Comparison of ENCODE assay signal across 1 cellular context in the genomic region with DNA sequence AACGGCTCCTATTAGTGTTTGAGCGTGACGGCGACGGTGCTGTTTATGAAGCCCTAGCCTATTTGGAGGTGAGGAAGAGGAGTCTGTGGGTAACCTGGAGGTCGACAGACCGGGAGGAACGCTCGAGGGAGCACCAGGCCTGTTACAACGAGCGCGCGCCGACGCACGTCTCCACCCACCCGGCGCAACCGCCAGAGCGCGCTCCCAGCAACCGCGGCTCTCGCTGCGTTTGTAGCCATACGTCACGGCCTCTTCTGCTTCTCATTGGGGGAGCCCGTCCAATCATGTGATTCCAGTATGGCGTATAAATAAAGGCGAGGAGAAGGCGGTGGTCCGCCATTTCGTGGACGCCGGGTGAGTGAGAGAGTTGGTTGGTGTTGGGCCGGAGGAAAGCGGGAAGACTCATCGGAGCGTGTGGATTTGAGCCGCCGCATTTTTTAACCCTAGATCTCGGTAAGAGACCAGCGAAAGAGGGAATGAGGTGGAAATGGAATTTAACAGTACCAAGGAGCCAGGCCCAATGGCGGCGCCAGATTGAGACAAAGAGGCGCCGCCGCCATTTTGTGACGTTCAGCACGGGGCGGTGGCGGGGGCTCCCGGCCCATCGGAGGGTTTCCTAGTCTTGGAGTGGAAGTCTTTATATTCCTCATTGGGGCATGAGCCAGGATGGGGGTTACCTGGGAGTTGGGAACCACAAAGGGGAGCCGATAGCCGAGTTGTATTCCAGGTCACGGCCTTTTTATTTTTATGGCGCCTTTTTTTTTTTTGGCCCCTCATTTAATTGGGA.
TF ChIP-seq lines count a peak whose summit lies in the region.

A gene (plus strand): TSS at position 334 of the 787 bp plus-strand sequence. CDS start 2,401 bp downstream, outside the sequence.

TF ChIP-seq in HepG2, 621 proteins besides CTCF, POLR2A, EP300 and RAD21 (continued from another document and continues in another):
- TF ChIP-seq, protein P1, sequence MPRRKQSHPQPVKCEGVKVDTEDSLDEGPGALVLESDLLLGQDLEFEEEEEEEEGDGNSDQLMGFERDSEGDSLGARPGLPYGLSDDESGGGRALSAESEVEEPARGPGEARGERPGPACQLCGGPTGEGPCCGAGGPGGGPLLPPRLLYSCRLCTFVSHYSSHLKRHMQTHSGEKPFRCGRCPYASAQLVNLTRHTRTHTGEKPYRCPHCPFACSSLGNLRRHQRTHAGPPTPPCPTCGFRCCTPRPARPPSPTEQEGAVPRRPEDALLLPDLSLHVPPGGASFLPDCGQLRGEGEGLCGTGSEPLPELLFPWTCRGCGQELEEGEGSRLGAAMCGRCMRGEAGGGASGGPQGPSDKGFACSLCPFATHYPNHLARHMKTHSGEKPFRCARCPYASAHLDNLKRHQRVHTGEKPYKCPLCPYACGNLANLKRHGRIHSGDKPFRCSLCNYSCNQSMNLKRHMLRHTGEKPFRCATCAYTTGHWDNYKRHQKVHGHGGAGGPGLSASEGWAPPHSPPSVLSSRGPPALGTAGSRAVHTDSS (CRISPR knock-in tag; conservative IDR thresholded peaks at IDR 0.05) = 0 out of 2 replicates have a peak, but pooled peaks have one; percentile 29
- TF ChIP-seq, protein P2, sequence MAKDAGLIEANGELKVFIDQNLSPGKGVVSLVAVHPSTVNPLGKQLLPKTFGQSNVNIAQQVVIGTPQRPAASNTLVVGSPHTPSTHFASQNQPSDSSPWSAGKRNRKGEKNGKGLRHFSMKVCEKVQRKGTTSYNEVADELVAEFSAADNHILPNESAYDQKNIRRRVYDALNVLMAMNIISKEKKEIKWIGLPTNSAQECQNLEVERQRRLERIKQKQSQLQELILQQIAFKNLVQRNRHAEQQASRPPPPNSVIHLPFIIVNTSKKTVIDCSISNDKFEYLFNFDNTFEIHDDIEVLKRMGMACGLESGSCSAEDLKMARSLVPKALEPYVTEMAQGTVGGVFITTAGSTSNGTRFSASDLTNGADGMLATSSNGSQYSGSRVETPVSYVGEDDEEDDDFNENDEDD (CRISPR knock-in tag; IDR thresholded peaks at IDR 0.05; ENCODE audit: borderline replicate concordance) = peak; percentile 82; the same call in 1 of the 2 replicates
- TF ChIP-seq RFXANK (CRISPR knock-in tag; IDR thresholded peaks at IDR 0.05) (peak; percentile 98), RFXAP (CRISPR knock-in tag; IDR thresholded peaks at IDR 0.05; ENCODE audit: borderline replicate concordance) (peak; percentile 99), MTF2 (CRISPR knock-in tag; IDR thresholded peaks at IDR 0.05; ENCODE audit: borderline replicate concordance) (no peak), MAF1 (CRISPR knock-in tag; IDR thresholded peaks at IDR 0.05; ENCODE audit: borderline replicate concordance) (no peak; the same call in 1 of the 2 replicates), FOSL1 (CRISPR knock-in tag; IDR thresholded peaks at IDR 0.05; ENCODE audit: borderline replicate concordance) (no peak), KLF6 (CRISPR knock-in tag; IDR thresholded peaks at IDR 0.05) (peak; percentile 96; the same call in 1 of the 2 replicates), ZNF12 (CRISPR knock-in tag; IDR thresholded peaks at IDR 0.05) (peak; percentile 28; the same call in 1 of the 2 replicates), ZNF746 (CRISPR knock-in tag; IDR thresholded peaks at IDR 0.05) (no peak), SMAD9 (CRISPR knock-in tag; IDR thresholded peaks at IDR 0.05) (peak; percentile 32; the same call in 1 of the 2 replicates), TCF12 (IDR thresholded peaks at IDR 0.05) (no peak), TCF12 (CRISPR knock-in tag; IDR thresholded peaks at IDR 0.05) (no peak), SALL1 (CRISPR knock-in tag; IDR thresholded peaks at IDR 0.05) (peak; percentile 91), KMT2A (CRISPR knock-in tag; IDR thresholded peaks at IDR 0.05) (peak; percentile 42; the same call in 1 of the 2 replicates), CCDC6 (CRISPR knock-in tag; IDR thresholded peaks at IDR 0.05) (peak; percentile 95), ZNF569 (CRISPR knock-in tag; IDR thresholded peaks at IDR 0.05; ENCODE audit: borderline replicate concordance) (0 out of 2 replicates have a peak, but pooled peaks have one; percentile 76), IRF2 (CRISPR knock-in tag; IDR thresholded peaks at IDR 0.05) (peak; percentile 75), ZNF121 (CRISPR knock-in tag; IDR thresholded peaks at IDR 0.05) (no peak; the same call in 1 of the 2 replicates), HOXA3 (CRISPR knock-in tag; IDR thresholded peaks at IDR 0.05) (peak; percentile 99), THYN1 (CRISPR knock-in tag; IDR thresholded peaks at IDR 0.05; ENCODE audit: borderline replicate concordance, low read depth) (peak; percentile 78), ZKSCAN8 (CRISPR knock-in tag; IDR thresholded peaks at IDR 0.05; ENCODE audit: borderline replicate concordance) (peak; percentile 94), GLI4 (CRISPR knock-in tag; IDR thresholded peaks at IDR 0.05; ENCODE audit: borderline replicate concordance) (no peak), ZNF816 (CRISPR knock-in tag; IDR thresholded peaks at IDR 0.05; ENCODE audit: borderline replicate concordance) (peak; percentile 45; the same call in 1 of the 2 replicates), SAP130 (CRISPR knock-in tag; IDR thresholded peaks at IDR 0.05; ENCODE audit: low read depth) (peak; percentile 92), ZFAT (CRISPR knock-in tag; conservative IDR thresholded peaks at IDR 0.05) (no peak), ZNF776 (CRISPR knock-in tag; IDR thresholded peaks at IDR 0.05) (peak; percentile 55; the same call in 1 of the 2 replicates), ZBTB7B (CRISPR knock-in tag; IDR thresholded peaks at IDR 0.05) (peak; percentile 55; the same call in 1 of the 2 replicates), MEF2D (CRISPR knock-in tag; IDR thresholded peaks at IDR 0.05) (peak; percentile 91), ZFP37 (CRISPR knock-in tag; IDR thresholded peaks at IDR 0.05; ENCODE audit: borderline replicate concordance) (peak; percentile 11; the same call in 1 of the 2 replicates), TRIM24 (CRISPR knock-in tag; IDR thresholded peaks at IDR 0.05) (0 out of 2 replicates have a peak, but pooled peaks have one; percentile 35), NR2F2 (IDR thresholded peaks at IDR 0.05; ENCODE audit: borderline replicate concordance, low read depth) (peak; percentile 58; the same call in 1 of the 2 replicates), SRSF1 (optimal IDR thresholded peaks at IDR 0.05; ENCODE audit: low read depth, low read length) (peak; percentile 100), FOXM1 (CRISPR knock-in tag; IDR thresholded peaks at IDR 0.05) (no peak), ATF7-NPFF (CRISPR knock-in tag; IDR thresholded peaks at IDR 0.05; ENCODE audit: low read depth) (peak; percentile 98), ZNF432 (CRISPR knock-in tag; IDR thresholded peaks at IDR 0.05; ENCODE audit: borderline replicate concordance) (no peak), ZFP62 (CRISPR knock-in tag; IDR thresholded peaks at IDR 0.05) (no peak), HHEX (CRISPR knock-in tag; IDR thresholded peaks at IDR 0.05) (peak; percentile 42; the same call in 1 of the 2 replicates), ZSCAN30 (CRISPR knock-in tag; IDR thresholded peaks at IDR 0.05) (no peak), EED (CRISPR knock-in tag; IDR thresholded peaks at IDR 0.05) (peak; percentile 90), REL (CRISPR knock-in tag; conservative IDR thresholded peaks at IDR 0.05) (no peak), SUZ12 (IDR thresholded peaks at IDR 0.05; ENCODE audit: low read depth, low read length) (no peak), ZNF33A (CRISPR knock-in tag; IDR thresholded peaks at IDR 0.05; ENCODE audit: borderline replicate concordance) (no peak), ZNF232 (CRISPR knock-in tag; IDR thresholded peaks at IDR 0.05; ENCODE audit: borderline replicate concordance) (peak; percentile 96), SP140L (CRISPR knock-in tag; IDR thresholded peaks at IDR 0.05; ENCODE audit: borderline replicate concordance) (no peak; the same call in 1 of the 2 replicates)
- TF ChIP-seq, protein P3, sequence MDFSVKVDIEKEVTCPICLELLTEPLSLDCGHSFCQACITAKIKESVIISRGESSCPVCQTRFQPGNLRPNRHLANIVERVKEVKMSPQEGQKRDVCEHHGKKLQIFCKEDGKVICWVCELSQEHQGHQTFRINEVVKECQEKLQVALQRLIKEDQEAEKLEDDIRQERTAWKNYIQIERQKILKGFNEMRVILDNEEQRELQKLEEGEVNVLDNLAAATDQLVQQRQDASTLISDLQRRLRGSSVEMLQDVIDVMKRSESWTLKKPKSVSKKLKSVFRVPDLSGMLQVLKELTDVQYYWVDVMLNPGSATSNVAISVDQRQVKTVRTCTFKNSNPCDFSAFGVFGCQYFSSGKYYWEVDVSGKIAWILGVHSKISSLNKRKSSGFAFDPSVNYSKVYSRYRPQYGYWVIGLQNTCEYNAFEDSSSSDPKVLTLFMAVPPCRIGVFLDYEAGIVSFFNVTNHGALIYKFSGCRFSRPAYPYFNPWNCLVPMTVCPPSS (IDR thresholded peaks at IDR 0.05) = no peak
- TF ChIP-seq, protein P4, sequence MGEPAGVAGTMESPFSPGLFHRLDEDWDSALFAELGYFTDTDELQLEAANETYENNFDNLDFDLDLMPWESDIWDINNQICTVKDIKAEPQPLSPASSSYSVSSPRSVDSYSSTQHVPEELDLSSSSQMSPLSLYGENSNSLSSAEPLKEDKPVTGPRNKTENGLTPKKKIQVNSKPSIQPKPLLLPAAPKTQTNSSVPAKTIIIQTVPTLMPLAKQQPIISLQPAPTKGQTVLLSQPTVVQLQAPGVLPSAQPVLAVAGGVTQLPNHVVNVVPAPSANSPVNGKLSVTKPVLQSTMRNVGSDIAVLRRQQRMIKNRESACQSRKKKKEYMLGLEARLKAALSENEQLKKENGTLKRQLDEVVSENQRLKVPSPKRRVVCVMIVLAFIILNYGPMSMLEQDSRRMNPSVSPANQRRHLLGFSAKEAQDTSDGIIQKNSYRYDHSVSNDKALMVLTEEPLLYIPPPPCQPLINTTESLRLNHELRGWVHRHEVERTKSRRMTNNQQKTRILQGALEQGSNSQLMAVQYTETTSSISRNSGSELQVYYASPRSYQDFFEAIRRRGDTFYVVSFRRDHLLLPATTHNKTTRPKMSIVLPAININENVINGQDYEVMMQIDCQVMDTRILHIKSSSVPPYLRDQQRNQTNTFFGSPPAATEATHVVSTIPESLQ (CRISPR knock-in tag; conservative IDR thresholded peaks at IDR 0.05) = peak; percentile 98
- TF ChIP-seq, protein P5, sequence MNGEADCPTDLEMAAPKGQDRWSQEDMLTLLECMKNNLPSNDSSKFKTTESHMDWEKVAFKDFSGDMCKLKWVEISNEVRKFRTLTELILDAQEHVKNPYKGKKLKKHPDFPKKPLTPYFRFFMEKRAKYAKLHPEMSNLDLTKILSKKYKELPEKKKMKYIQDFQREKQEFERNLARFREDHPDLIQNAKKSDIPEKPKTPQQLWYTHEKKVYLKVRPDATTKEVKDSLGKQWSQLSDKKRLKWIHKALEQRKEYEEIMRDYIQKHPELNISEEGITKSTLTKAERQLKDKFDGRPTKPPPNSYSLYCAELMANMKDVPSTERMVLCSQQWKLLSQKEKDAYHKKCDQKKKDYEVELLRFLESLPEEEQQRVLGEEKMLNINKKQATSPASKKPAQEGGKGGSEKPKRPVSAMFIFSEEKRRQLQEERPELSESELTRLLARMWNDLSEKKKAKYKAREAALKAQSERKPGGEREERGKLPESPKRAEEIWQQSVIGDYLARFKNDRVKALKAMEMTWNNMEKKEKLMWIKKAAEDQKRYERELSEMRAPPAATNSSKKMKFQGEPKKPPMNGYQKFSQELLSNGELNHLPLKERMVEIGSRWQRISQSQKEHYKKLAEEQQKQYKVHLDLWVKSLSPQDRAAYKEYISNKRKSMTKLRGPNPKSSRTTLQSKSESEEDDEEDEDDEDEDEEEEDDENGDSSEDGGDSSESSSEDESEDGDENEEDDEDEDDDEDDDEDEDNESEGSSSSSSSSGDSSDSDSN (CRISPR knock-in tag; IDR thresholded peaks at IDR 0.05) = peak; percentile 91
- TF ChIP-seq, protein P6, sequence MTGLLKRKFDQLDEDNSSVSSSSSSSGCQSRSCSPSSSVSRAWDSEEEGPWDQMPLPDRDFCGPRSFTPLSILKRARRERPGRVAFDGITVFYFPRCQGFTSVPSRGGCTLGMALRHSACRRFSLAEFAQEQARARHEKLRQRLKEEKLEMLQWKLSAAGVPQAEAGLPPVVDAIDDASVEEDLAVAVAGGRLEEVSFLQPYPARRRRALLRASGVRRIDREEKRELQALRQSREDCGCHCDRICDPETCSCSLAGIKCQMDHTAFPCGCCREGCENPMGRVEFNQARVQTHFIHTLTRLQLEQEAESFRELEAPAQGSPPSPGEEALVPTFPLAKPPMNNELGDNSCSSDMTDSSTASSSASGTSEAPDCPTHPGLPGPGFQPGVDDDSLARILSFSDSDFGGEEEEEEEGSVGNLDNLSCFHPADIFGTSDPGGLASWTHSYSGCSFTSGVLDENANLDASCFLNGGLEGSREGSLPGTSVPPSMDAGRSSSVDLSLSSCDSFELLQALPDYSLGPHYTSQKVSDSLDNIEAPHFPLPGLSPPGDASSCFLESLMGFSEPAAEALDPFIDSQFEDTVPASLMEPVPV (CRISPR knock-in tag; IDR thresholded peaks at IDR 0.05) = peak; percentile 97
- TF ChIP-seq, protein P7, sequence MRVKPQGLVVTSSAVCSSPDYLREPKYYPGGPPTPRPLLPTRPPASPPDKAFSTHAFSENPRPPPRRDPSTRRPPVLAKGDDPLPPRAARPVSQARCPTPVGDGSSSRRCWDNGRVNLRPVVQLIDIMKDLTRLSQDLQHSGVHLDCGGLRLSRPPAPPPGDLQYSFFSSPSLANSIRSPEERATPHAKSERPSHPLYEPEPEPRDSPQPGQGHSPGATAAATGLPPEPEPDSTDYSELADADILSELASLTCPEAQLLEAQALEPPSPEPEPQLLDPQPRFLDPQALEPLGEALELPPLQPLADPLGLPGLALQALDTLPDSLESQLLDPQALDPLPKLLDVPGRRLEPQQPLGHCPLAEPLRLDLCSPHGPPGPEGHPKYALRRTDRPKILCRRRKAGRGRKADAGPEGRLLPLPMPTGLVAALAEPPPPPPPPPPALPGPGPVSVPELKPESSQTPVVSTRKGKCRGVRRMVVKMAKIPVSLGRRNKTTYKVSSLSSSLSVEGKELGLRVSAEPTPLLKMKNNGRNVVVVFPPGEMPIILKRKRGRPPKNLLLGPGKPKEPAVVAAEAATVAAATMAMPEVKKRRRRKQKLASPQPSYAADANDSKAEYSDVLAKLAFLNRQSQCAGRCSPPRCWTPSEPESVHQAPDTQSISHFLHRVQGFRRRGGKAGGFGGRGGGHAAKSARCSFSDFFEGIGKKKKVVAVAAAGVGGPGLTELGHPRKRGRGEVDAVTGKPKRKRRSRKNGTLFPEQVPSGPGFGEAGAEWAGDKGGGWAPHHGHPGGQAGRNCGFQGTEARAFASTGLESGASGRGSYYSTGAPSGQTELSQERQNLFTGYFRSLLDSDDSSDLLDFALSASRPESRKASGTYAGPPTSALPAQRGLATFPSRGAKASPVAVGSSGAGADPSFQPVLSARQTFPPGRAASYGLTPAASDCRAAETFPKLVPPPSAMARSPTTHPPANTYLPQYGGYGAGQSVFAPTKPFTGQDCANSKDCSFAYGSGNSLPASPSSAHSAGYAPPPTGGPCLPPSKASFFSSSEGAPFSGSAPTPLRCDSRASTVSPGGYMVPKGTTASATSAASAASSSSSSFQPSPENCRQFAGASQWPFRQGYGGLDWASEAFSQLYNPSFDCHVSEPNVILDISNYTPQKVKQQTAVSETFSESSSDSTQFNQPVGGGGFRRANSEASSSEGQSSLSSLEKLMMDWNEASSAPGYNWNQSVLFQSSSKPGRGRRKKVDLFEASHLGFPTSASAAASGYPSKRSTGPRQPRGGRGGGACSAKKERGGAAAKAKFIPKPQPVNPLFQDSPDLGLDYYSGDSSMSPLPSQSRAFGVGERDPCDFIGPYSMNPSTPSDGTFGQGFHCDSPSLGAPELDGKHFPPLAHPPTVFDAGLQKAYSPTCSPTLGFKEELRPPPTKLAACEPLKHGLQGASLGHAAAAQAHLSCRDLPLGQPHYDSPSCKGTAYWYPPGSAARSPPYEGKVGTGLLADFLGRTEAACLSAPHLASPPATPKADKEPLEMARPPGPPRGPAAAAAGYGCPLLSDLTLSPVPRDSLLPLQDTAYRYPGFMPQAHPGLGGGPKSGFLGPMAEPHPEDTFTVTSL (CRISPR knock-in tag; IDR thresholded peaks at IDR 0.05; ENCODE audit: borderline replicate concordance) = no peak
